ENCODE assay signal across 17 cellular contexts in genomic region chr15:42152196-42152920, GRCh38. TPM values are rescaled to one million over a fixed set of nuclear protein-coding genes. Genes with fewer than 3 reads are reported as not detected.
A peak's percentile ranks its signal among the peaks of the same experiment; 100 is the strongest.
DNase-seq lines count a peak whose midpoint lies in the region; ATAC-seq and TF ChIP-seq lines count a peak whose summit lies in the region.
"Had no signal": no experiment of that assay in that cellular context is flagged by ENCODE, and none has a peak within 500 bp of the region (broad histone marks: within the 10 kb centered on the region; RNA-seq: fewer than 3 reads in every experiment).

No MANE protein-coding gene starts in this region.

- peaks cover 2 to 16% of the 10 kb centered on the region in 2 donors for H3K4me1 ChIP-seq in thoracic aorta (ENCODE audit: control insufficient read depth in 1 of 2, low read depth in 2 of 2)

- no peaks in the 10 kb centered on the region for H3K9me3 Mint-ChIP-seq in mesothelial cell of epicardium
- H3K9me3 Mint-ChIP-seq: activated CD8-positive, alpha-beta T cell treated with anti-CD3 and anti-CD28 coated beads for 36 hours; T-helper 1 cell treated with Interleukin-12 subunit alpha and Interleukin-12 subunit beta and Interleukin-4 antibody, amounts not matched to agents 30 μg/mL and 1 μg/mL, for 36 hours had no signal

- DNase-seq in NCI-H2029 (lab: John Stamatoyannopoulos, UW) (peak; percentile 44), NCI-H2029 treated with DMSO at 0.1 percent for 48 hours (lab: John Stamatoyannopoulos, UW) (no peak), fibroblast of peridontal ligament (ENCODE audit: extremely low read depth) (peak; percentile 7), mesothelial cell of epicardium (ENCODE audit: low spot score in 2 of 2, unreplicated experiment in 2 of 2) (no peak), thoracic aorta (ENCODE audit: low spot score) (no peak), T1000 (lab: John Stamatoyannopoulos, UW) (no peak)
- DNase-seq: activated CD8-positive, alpha-beta T cell treated with anti-CD3 and anti-CD28 coated beads for 36 hours; activated naive CD4-positive, alpha-beta T cell treated with Interleukin-2 at 50 U/mL for 16 hours; DMS 273 treated with DMSO at 0.1 percent for 48 hours; NCI-H1930 had no signal

- H3K36me3 Mint-ChIP-seq in mesothelial cell of epicardium, result no peaks in the 10 kb centered on the region

- ATAC-seq in thoracic aorta (ENCODE audit: insufficient number of reproducible peaks, low FRiP score, low read depth), result peak; percentile 77
- no peak for ATAC-seq in GM18519 (IDR thresholded peaks at IDR 0.05; ENCODE audit: low FRiP score, unreplicated experiment)
- ATAC-seq in GM21717 (IDR thresholded peaks at IDR 0.05; ENCODE audit: unreplicated experiment), result no peak
- ATAC-seq: activated CD8-positive, alpha-beta T cell treated with anti-CD3 and anti-CD28 coated beads for 36 hours; HepG2 had no signal

- no peaks in the 10 kb centered on the region for H3K27me3 ChIP-seq in thoracic aorta (replicated peaks; ENCODE audit: insufficient read depth)

- no peaks in the 10 kb centered on the region for H3K36me3 ChIP-seq in thoracic aorta

- H3K9me3 ChIP-seq in thoracic aorta, result no peaks in the 10 kb centered on the region

- H3K27ac Mint-ChIP-seq in mesothelial cell of epicardium, result peak overlapping the region; percentile 66
- H3K27ac Mint-ChIP-seq: activated CD8-positive, alpha-beta T cell treated with anti-CD3 and anti-CD28 coated beads for 36 hours; progenitor cell of endocrine pancreas; T-helper 1 cell treated with Interleukin-12 subunit alpha and Interleukin-12 subunit beta and Interleukin-4 antibody, amounts not matched to agents 30 μg/mL and 1 μg/mL, for 36 hours had no signal

- H3K27ac ChIP-seq in thoracic aorta, result peak overlapping the region; percentile 22 to 44

- peaks cover 41% of the 10 kb centered on the region for H3K4me1 Mint-ChIP-seq in mesothelial cell of epicardium

- no peaks in the 10 kb centered on the region for H3K27me3 Mint-ChIP-seq in mesothelial cell of epicardium (ENCODE audit: low read depth)
- H3K27me3 Mint-ChIP-seq: activated CD8-positive, alpha-beta T cell treated with anti-CD3 and anti-CD28 coated beads for 36 hours had no signal

- TF ChIP-seq CTCF in mesothelial cell of epicardium (IDR thresholded peaks at IDR 0.05; ENCODE audit: unreplicated experiment), result no peak
- TF ChIP-seq CTCF in thoracic aorta (IDR thresholded peaks at IDR 0.05), result no peak

- H3K4me3 Mint-ChIP-seq in mesothelial cell of epicardium, result no peak overlapping the region
- H3K4me3 Mint-ChIP-seq: activated CD8-positive, alpha-beta T cell treated with anti-CD3 and anti-CD28 coated beads for 36 hours; T-helper 1 cell treated with Interleukin-12 subunit alpha and Interleukin-12 subunit beta and Interleukin-4 antibody, amounts not matched to agents 30 μg/mL and 1 μg/mL, for 36 hours had no signal

- no peak overlapping the region for H3K4me3 ChIP-seq in thoracic aorta

RNA-seq across cellular contexts. Expression of gene PLA2G4F, which starts 4.1 kb away (rescaled TPM):
- total RNA-seq in mesothelial cell of epicardium (0.91 to 1.5 TPM (median 1.5 TPM) in 3 replicates), thoracic aorta (under 1 TPM; 0.27 to 0.78 TPM)
- total RNA-seq: activated CD8-positive, alpha-beta T cell treated with anti-CD3 and anti-CD28 coated beads for 36 hours; chondrocyte; H1; HepG2 had no signal

RNA-seq across cellular contexts. Expression of gene VPS39, which starts 55.7 kb away (rescaled TPM):
- total RNA-seq in mesothelial cell of epicardium, result 86.2 to 91.2 TPM (median 90.2 TPM) in 3 replicates
- total RNA-seq in thoracic aorta, result 100 to 1,000 TPM in 1 of 2 donors, 10 to 100 TPM in 1; 89.9 to 156 TPM

RNA-seq across cellular contexts. Expression of gene PLA2G4D, which starts 58.0 kb away (rescaled TPM):
- total RNA-seq in mesothelial cell of epicardium, result not detected in 3 replicates
- total RNA-seq in thoracic aorta, result not detected
- total RNA-seq: activated CD8-positive, alpha-beta T cell treated with anti-CD3 and anti-CD28 coated beads for 36 hours; chondrocyte; progenitor cell of endocrine pancreas had no signal

Comparison
In these comparisons a context has a peak if more than half of its experiments do, and no peak if none do; other contexts are left out.
1. DNase-seq: peak in NCI-H2029 (single experiment) and fibroblast of peridontal ligament (single experiment); none in NCI-H2029 treated with DMSO at 0.1 percent for 48 hours (single experiment), mesothelial cell of epicardium (0 of 2), thoracic aorta (single experiment) and T1000 (single experiment).